9 cellular contexts compared by ENCODE assay signal in genomic region chr22:31289335-31289734, GRCh38. TPM values are rescaled to one million over a fixed set of nuclear protein-coding genes. Genes with fewer than 3 reads are reported as not detected.
DNase-seq lines count a peak whose midpoint lies in the region; ATAC-seq, FAIRE-seq and TF ChIP-seq lines count a peak whose summit lies in the region.
"Had no signal": no experiment of that assay in that cellular context is flagged by ENCODE, and none has a peak within 500 bp of the region (broad histone marks: within the 10 kb centered on the region; RNA-seq: fewer than 3 reads in every experiment).

No MANE protein-coding gene starts in this region.

- H3K4me1 ChIP-seq in small intestine (ENCODE audit: control insufficient read depth in 2 of 2, insufficient read depth in 1 of 2, low read depth in 1 of 2, low read length in 1 of 2) = peaks cover 0 to 6% of the 10 kb centered on the region in 2 donors

- H3K9me3 ChIP-seq in small intestine (ENCODE audit: control insufficient read depth, low read depth) = no peaks in the 10 kb centered on the region

- 14 to 49% (median 22%) methylated on average over 13 of the region's 13 CpGs for WGBS in small intestine, 3 donors

- no peaks in the 10 kb centered on the region for H3K27me3 ChIP-seq in small intestine (ENCODE audit: control insufficient read depth in 2 of 2, insufficient read depth in 2 of 2, low read length in 2 of 2)

- H3K4me3 Mint-ChIP-seq in effector memory CD8-positive, alpha-beta T cell = peak overlapping the region; percentile 93 to 96

- ATAC-seq in effector memory CD8-positive, alpha-beta T cell (replicated peaks) = no peak
- ATAC-seq in HG03460 (IDR thresholded peaks at IDR 0.05; ENCODE audit: unreplicated experiment) (no peak), omental fat pad (ENCODE audit: low FRiP score) (no peak), GM19324 (IDR thresholded peaks at IDR 0.05; ENCODE audit: low FRiP score, unreplicated experiment) (no peak)

- peaks cover 56 to 64% of the 10 kb centered on the region in 2 donors for H3K4me1 Mint-ChIP-seq in effector memory CD8-positive, alpha-beta T cell (ENCODE audit: low read depth in 2 of 2)

- H3K36me3 Mint-ChIP-seq in effector memory CD8-positive, alpha-beta T cell (ENCODE audit: insufficient read depth) = peaks cover 92% of the 10 kb centered on the region

- peak overlapping the region; percentile 99 to 100 for H3K27ac Mint-ChIP-seq in effector memory CD8-positive, alpha-beta T cell

- no peaks in the 10 kb centered on the region for H3K36me3 ChIP-seq in small intestine (ENCODE audit: control insufficient read depth in 2 of 2, insufficient read depth in 2 of 2, low read length in 2 of 2)

- H3K4me3 ChIP-seq in small intestine (ENCODE audit: low read depth in 1 of 2, low read length in 2 of 2) = peak overlapping the region; percentile 26 to 28

- FAIRE-seq in small intestine (lab: Jason Lieb, UNC) = no peak
- FAIRE-seq: A204.1 had no signal

- no peaks in the 10 kb centered on the region for H3K9me3 Mint-ChIP-seq in effector memory CD8-positive, alpha-beta T cell

- no peak for TF ChIP-seq CTCF in omental fat pad (IDR thresholded peaks at IDR 0.05)

- H3K27ac ChIP-seq in small intestine (ENCODE audit: low read depth in 1 of 2, low read length in 1 of 2) = peak overlapping the region; percentile 96 to 100

- DNase-seq in NCI-H1092 treated with DMSO at 0.1 percent for 48 hours (lab: John Stamatoyannopoulos, UW) = peak; percentile 8
- no peak for DNase-seq in NCI-H1092 (lab: John Stamatoyannopoulos, UW)
- peak; percentile 79 for DNase-seq in NCI-H69 (lab: John Stamatoyannopoulos, UW)
- DNase-seq in effector memory CD8-positive, alpha-beta T cell = no peak
- peak; percentile 72 for DNase-seq in small intestine
- no peak for DNase-seq in omental fat pad (ENCODE audit: low spot score)

- H3K27me3 Mint-ChIP-seq in effector memory CD8-positive, alpha-beta T cell = no peaks in the 10 kb centered on the region

RNA-seq across cellular contexts. Expression of gene PIK3IP1, which starts 3.0 kb away (rescaled TPM):
- 10 to 100 TPM in 1 of 3 donors, 1 to 10 TPM in 2; 3.1 to 16.4 (median 5.7) TPM for polyA plus RNA-seq in small intestine
- 10 to 100 TPM; 32.8 to 61.2 (median 47.1) TPM for total RNA-seq in omental fat pad

RNA-seq across cellular contexts. Expression of gene PATZ1, which starts 56.8 kb away (rescaled TPM):
- 10 to 100 TPM in 1 of 3 donors, 1 to 10 TPM in 2; 4.2 to 19.9 (median 5.7) TPM for polyA plus RNA-seq in small intestine
- total RNA-seq in omental fat pad = 10 to 100 TPM; 10.8 to 15.4 (median 14.8) TPM

Comparison
In these comparisons a context has a peak if more than half of its experiments do, and no peak if none do; other contexts are left out.
1. DNase-seq: peak in NCI-H1092 treated with DMSO at 0.1 percent for 48 hours (single experiment), NCI-H69 (single experiment) and small intestine (single experiment); none in NCI-H1092 (single experiment), effector memory CD8-positive, alpha-beta T cell (0 of 3) and omental fat pad (single experiment).